Comparison of ENCODE assay signal across 32 cellular contexts in the genomic region with DNA sequence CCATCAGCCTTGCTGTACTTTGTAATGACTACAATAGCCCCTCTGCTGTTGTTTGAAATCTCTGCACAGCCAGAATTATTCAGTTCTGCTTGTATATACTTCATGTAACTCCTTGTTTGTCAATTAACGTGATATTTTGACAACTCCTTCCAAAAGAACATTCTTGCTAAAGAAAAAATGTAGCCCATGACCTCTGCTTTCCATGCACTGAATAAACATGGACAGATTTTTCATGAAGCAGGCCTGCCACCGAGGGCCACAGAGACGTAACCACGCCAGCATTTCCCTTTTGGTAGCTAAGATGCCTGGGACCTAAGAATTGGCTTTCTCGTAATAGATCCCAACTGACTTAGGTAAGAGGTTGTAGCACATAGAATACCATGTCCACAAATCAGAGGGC.
"Had no signal": no experiment of that assay in that cellular context is flagged by ENCODE, and none has a peak within 500 bp of the region (broad histone marks: within the 10 kb centered on the region; RNA-seq: fewer than 3 reads in every experiment).

No MANE protein-coding gene starts in this region.

- H3K4me1 Mint-ChIP-seq: naive thymus-derived CD8-positive, alpha-beta T cell; neural crest cell; stimulated activated memory B cell treated with anti-CD40 and anti-IgM and Interleukin-4, amounts not matched to agents 10 μg/mL and 1 μg/mL and 100 μg/mL, for 72 hours had no signal

- DNase-seq: heart right ventricle; islet precursor cell; kidney glomerular epithelial cell; left cardiac atrium; left ventricle myocardium superior; lower lobe of right lung; mammary epithelial cell; mesenchymal stem cell; naive thymus-derived CD8-positive, alpha-beta T cell; nucleus accumbens; pancreas; posterior cingulate gyrus; retina; right cardiac atrium; sigmoid colon; small intestine; stimulated activated CD4-positive, alpha-beta T cell treated with anti-CD3 and anti-CD28 coated beads, Interleukin-1b, Interleukin-23, amount 100 ng/mL, for 48 hours; stimulated activated CD4-positive, alpha-beta T cell treated with anti-CD3 and anti-CD28 coated beads, Interleukin-2, amount 100 ng/mL, for 48 hours; stimulated activated CD4-positive, alpha-beta T cell treated with anti-CD3 and anti-CD28 coated beads, Interleukin-4, amount 100 ng/mL, for 4 hours; stimulated activated CD8-positive, alpha-beta memory T cell treated with anti-CD3 and anti-CD28 coated beads, Interleukin-4, amount 100 ng/mL, for 48 hours; stimulated activated naive CD8-positive, alpha-beta T cell treated with anti-CD3 and anti-CD28 coated beads, Interleukin-15, Interleukin-2, amounts not matched to agents 100 U/mL and 50 U/mL, for 24 hours; stomach; testis; tibial artery; trophoblast cell; upper lobe of right lung had no signal

- H3K4me3 Mint-ChIP-seq: naive thymus-derived CD8-positive, alpha-beta T cell; nephron; neural crest cell; stimulated activated memory B cell treated with anti-CD40 and anti-IgM and Interleukin-4, amounts not matched to agents 10 μg/mL and 1 μg/mL and 100 μg/mL, for 72 hours had no signal

- ATAC-seq: heart right ventricle; left cardiac atrium; left lobe of liver; left ventricle myocardium superior; lower lobe of right lung; naive thymus-derived CD8-positive, alpha-beta T cell; pancreas; right cardiac atrium; stimulated activated memory B cell treated with anti-CD40 and anti-IgM and Interleukin-4, amounts not matched to agents 10 μg/mL and 1 μg/mL and 100 μg/mL, for 72 hours; stimulated activated naive CD8-positive, alpha-beta T cell treated with anti-CD3 and anti-CD28 coated beads, Interleukin-15, Interleukin-2, amounts not matched to agents 100 U/mL and 50 U/mL, for 24 hours; upper lobe of right lung had no signal

- H3K4me3 ChIP-seq: heart right ventricle, hepatocyte, lower lobe of right lung, pancreas, prostate gland, sigmoid colon, stomach, testis, tibial artery, upper lobe of right lung had no signal

- H3K27ac Mint-ChIP-seq: naive thymus-derived CD8-positive, alpha-beta T cell; stimulated activated memory B cell treated with anti-CD40 and anti-IgM and Interleukin-4, amounts not matched to agents 10 μg/mL and 1 μg/mL and 100 μg/mL, for 72 hours had no signal

- H3K36me3 Mint-ChIP-seq: stimulated activated memory B cell treated with anti-CD40 and anti-IgM and Interleukin-4, amounts not matched to agents 10 μg/mL and 1 μg/mL and 100 μg/mL, for 72 hours had no signal
